ENCODE assay signal across 10 cellular contexts in the genomic region with DNA sequence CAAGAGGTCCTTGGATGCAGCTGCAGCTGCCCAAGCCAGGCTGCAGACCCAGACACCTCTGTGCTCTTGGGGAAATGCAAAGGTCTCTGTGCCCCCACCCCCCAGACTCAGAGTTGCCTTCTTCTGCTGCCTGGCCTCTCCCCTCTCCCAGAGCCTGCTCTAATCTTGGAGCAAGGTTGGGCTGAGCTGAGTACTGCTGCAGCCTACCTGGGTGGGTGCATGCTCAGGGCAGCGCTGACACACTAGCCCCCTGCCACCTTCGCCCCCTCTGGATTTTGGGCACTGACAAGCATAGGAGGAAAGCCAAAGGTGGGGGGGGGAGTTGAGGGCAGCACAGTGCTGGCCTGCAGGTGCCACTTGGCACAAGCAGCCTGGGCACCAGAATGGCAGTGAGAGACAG. TPM values are rescaled to one million over a fixed set of nuclear protein-coding genes. Genes with fewer than 3 reads are reported as not detected.
"Had no signal": no experiment of that assay in that cellular context is flagged by ENCODE, and none has a peak within 500 bp of the region (broad histone marks: within the 10 kb centered on the region; RNA-seq: fewer than 3 reads in every experiment).

No MANE protein-coding gene starts in this region.

- H3K27ac ChIP-seq: GM23248 had no signal

- H3K36me3 ChIP-seq: HAP-1 had no signal

- H3K9ac ChIP-seq: GM23248 had no signal

- ATAC-seq: HCT116 had no signal

- H3K4me3 ChIP-seq: GM23248, HAP-1 had no signal

- DNase-seq: GM23248, GOT3, H7, HFFc6, IMR-90 had no signal

- H3K9me3 ChIP-seq: HAP-1 had no signal

- FAIRE-seq: HTR-8/SVneo had no signal

- H3K4me1 ChIP-seq: HAP-1 had no signal

RNA-seq across cellular contexts. Expression of a gene that starts 46.4 kb away (rescaled TPM):
- total RNA-seq: GM23248, H4, H7, HFFc6, HT-29, IMR-90 had no signal
- polyA plus RNA-seq: GM23248, IMR-90 had no signal
